In the genomic region with DNA sequence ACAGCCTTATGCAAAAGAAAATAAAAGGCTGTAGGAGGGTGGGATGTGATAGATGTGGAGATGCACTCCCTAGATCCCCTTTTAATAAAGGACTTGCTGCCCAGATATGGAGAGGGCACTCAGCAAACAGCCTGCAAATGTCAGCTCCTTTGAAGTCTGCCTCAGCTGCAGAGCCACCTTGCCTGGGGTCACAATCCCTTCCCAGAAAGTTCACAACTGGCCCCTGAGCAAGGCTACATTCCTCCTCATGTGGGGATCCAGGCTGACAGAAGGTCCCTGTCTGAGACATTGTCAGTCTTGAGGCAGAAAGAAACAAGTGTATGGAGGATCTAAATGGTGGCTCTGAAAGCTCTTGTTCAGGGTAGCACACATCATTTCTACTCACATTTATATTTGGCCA, we compare ENCODE assay signal across 6 cellular contexts. TPM values are rescaled to one million over a fixed set of nuclear protein-coding genes. Genes with fewer than 3 reads are reported as not detected.
"Had no signal": no experiment of that assay in that cellular context is flagged by ENCODE, and none has a peak within 500 bp of the region (broad histone marks: within the 10 kb centered on the region; RNA-seq: fewer than 3 reads in every experiment).

No MANE protein-coding gene starts in this region.

- H3K27ac Mint-ChIP-seq: GM23338 had no signal

- H2AFZ ChIP-seq: GM23338 had no signal

- DNase-seq: H9, HCEC 1CT, IMR-90 had no signal

- ATAC-seq: GM23338, K562 had no signal

- H3K4me2 ChIP-seq: GM23338 had no signal

- H3K4me3 Mint-ChIP-seq: GM23338, H9 had no signal

- H3K4me3 ChIP-seq: GM23338, K562 had no signal

RNA-seq across cellular contexts. Expression of a gene that starts 36.1 kb away (rescaled TPM):
- total RNA-seq: GM23338, HT-29 had no signal
- polyA plus RNA-seq: GM23338 had no signal
